21 cellular contexts compared by ENCODE assay signal in genomic region chr17:17440938-17441730, GRCh38. TPM values are rescaled to one million over a fixed set of nuclear protein-coding genes. Genes with fewer than 3 reads are reported as not detected.
A peak's percentile ranks its signal among the peaks of the same experiment; 100 is the strongest.
DNase-seq lines count a peak whose midpoint lies in the region; ATAC-seq and TF ChIP-seq lines count a peak whose summit lies in the region.
"Had no signal": no experiment of that assay in that cellular context is flagged by ENCODE, and none has a peak within 500 bp of the region (broad histone marks: within the 10 kb centered on the region; RNA-seq: fewer than 3 reads in every experiment).

No MANE protein-coding gene starts in this region.

- H4K20me1 ChIP-seq in hepatocyte (ENCODE audit: insufficient read depth, poor library complexity, severe bottlenecking), result no peaks in the 10 kb centered on the region

- no peak overlapping the region for H3K4me2 ChIP-seq in hepatocyte

- H3K27me3 ChIP-seq in NT2/D1 (ENCODE audit: insufficient read depth, insufficient read length), result no peaks in the 10 kb centered on the region
- H3K27me3 ChIP-seq in hepatocyte, result no peaks in the 10 kb centered on the region
- no peaks in the 10 kb centered on the region for H3K27me3 ChIP-seq in thyroid gland
- H3K27me3 ChIP-seq: cardiac muscle cell, heart left ventricle, SJCRH30, stomach, uterus had no signal

- no peak for TF ChIP-seq POLR2A in thyroid gland (IDR thresholded peaks at IDR 0.05)

- no peaks in the 10 kb centered on the region for H3K79me2 ChIP-seq in hepatocyte

- WGBS in hepatocyte (ENCODE audit: low lambda C conversion rate, missing lambda C conversion rate), result 89% methylated on average over 11 of the region's 11 CpGs
- 75 to 77% methylated on average over 11 of the region's 11 CpGs for WGBS in thyroid gland, 2 donors

- ATAC-seq in GM19395 (IDR thresholded peaks at IDR 0.05; ENCODE audit: unreplicated experiment) (no peak), GM19463 (IDR thresholded peaks at IDR 0.05; ENCODE audit: unreplicated experiment) (no peak)
- ATAC-seq: activated T-helper 17 cell treated with anti-CD3 and anti-CD28 coated beads, Interleukin-2, amount 50 U/mL, for 72 hours; heart left ventricle; natural killer cell treated with Interleukin-12 subunit alpha and Interleukin-12 subunit beta and Interleukin-15 and Interleukin-18, amount 100 ng/mL, for 72 hours had no signal

- peaks cover 6% of the 10 kb centered on the region for H3K4me1 ChIP-seq in NT2/D1 (ENCODE audit: insufficient read depth, insufficient read length)
- H3K4me1 ChIP-seq in hepatocyte (ENCODE audit: insufficient read depth), result no peaks in the 10 kb centered on the region
- H3K4me1 ChIP-seq in thyroid gland, result peaks cover 35 to 59% of the 10 kb centered on the region in 2 donors
- H3K4me1 ChIP-seq: uterus had no signal

- intact Hi-C loops in thyroid gland (cut with DNase I), result no loop called here

- H3K27ac ChIP-seq in hepatocyte (peak overlapping the region; percentile 33), thyroid gland (peak overlapping the region; percentile 86 to 95 (median 94))
- H3K27ac ChIP-seq: cardiac muscle cell, esophagus muscularis mucosa, heart left ventricle, stomach, uterus had no signal

- no peak overlapping the region for H2AFZ ChIP-seq in hepatocyte

- H3K4me3 ChIP-seq in NT2/D1 (ENCODE audit: insufficient read length, low read depth) (no peak overlapping the region), hepatocyte (no peak overlapping the region), thyroid gland (replicated peaks in 1 of 3) (no peak overlapping the region)
- H3K4me3 ChIP-seq: cardiac muscle cell, esophagus muscularis mucosa, heart left ventricle, SJCRH30, stomach, uterus had no signal

- DNase-seq in NCI-H345 (lab: John Stamatoyannopoulos, UW) (peak; percentile 21), NCI-H345 treated with DMSO at 0.1 percent for 48 hours (lab: John Stamatoyannopoulos, UW; ENCODE audit: unreplicated experiment) (no peak), NT2/D1 (ENCODE audit: low read depth, low spot score) (no peak), hepatocyte (ENCODE audit: low spot score) (no peak), thyroid gland (peak; percentile 32 to 46), NCI-H2196 (lab: John Stamatoyannopoulos, UW; ENCODE audit: unreplicated experiment) (no peak)
- DNase-seq: activated CD4-positive, CD25-positive, alpha-beta regulatory T cell treated with anti-CD3 and anti-CD28 coated beads, Interleukin-2, amount 50 U/mL, for 72 hours; GDM1; heart left ventricle; MV-4-11; right cardiac atrium; SJCRH30; stomach; T-helper 2 cell; uterus had no signal

- H3K9me3 ChIP-seq in NT2/D1 (ENCODE audit: insufficient read depth, low read length) (no peaks in the 10 kb centered on the region), hepatocyte (ENCODE audit: low read depth) (no peaks in the 10 kb centered on the region), thyroid gland (no peaks in the 10 kb centered on the region)
- H3K9me3 ChIP-seq: esophagus muscularis mucosa, heart left ventricle, stomach, uterus had no signal

- H3K9me2 ChIP-seq in hepatocyte (replicated peaks; ENCODE audit: insufficient read depth), result no peaks in the 10 kb centered on the region

- no peaks in the 10 kb centered on the region for H3K36me3 ChIP-seq in NT2/D1 (ENCODE audit: insufficient read depth, insufficient read length, low read length)
- H3K36me3 ChIP-seq in hepatocyte (replicated peaks; ENCODE audit: insufficient read depth, low read depth), result no peaks in the 10 kb centered on the region
- no peaks in the 10 kb centered on the region for H3K36me3 ChIP-seq in thyroid gland
- H3K36me3 ChIP-seq: cardiac muscle cell, esophagus muscularis mucosa, heart left ventricle, SJCRH30, stomach, uterus had no signal

- TF ChIP-seq CTCF in hepatocyte (IDR thresholded peaks at IDR 0.05; ENCODE audit: poor library complexity) (no peak), thyroid gland (IDR thresholded peaks at IDR 0.05) (no peak)

- peak overlapping the region; percentile 16 for H3K9ac ChIP-seq in NT2/D1 (ENCODE audit: insufficient read length, low read depth)

RNA-seq across cellular contexts. Expression of gene MED9, which starts 35.7 kb away (rescaled TPM):
- 17.3 and 19.7 TPM in 2 replicates for total RNA-seq in hepatocyte
- 17.1 and 21.1 TPM in 2 replicates for polyA plus RNA-seq in hepatocyte
- total RNA-seq in thyroid gland, result 10 to 100 TPM; 27.9 to 35.4 (median 30.8) TPM

RNA-seq across cellular contexts. Expression of gene RASD1, which starts 55.1 kb away (rescaled TPM):
- total RNA-seq in hepatocyte (23.5 and 24.0 TPM in 2 replicates), thyroid gland (100 to 1,000 TPM; 114 to 149 (median 141) TPM)
- 44.8 and 46.9 TPM in 2 replicates for polyA plus RNA-seq in hepatocyte
- total RNA-seq: SJCRH30 had no signal

Comparison
In these comparisons a context has a peak if more than half of its experiments do, and no peak if none do; other contexts are left out.
1. DNase-seq: peak in NCI-H345 (single experiment) and thyroid gland (2 of 2); none in NCI-H345 treated with DMSO at 0.1 percent for 48 hours (single experiment), NT2/D1 (single experiment), hepatocyte (single experiment) and NCI-H2196 (single experiment).